In the genomic region with DNA sequence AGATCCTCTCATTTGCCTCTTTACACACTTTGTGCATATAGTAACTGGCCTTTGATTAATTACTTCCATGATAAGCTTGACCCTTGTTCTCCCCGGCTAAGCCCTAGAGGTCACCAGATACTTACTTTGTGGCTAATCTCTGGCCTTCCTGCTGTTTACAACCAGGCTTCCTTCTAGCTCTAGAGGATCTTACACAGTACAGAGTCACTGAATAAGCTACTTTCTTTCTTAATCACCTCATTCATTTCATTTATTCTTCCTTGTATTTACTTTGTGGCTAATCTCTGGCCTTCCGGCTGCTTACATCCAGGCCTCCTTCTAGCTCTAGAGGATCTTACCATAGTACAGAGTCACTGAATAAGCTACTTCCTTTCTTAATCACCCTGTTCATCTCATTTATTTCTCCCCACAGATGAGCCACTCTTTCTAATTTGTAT, we compare ENCODE assay signal across 10 cellular contexts.
DNase-seq lines count a peak whose midpoint lies in the region; ATAC-seq and TF ChIP-seq lines count a peak whose summit lies in the region.
"Had no signal": no experiment of that assay in that cellular context is flagged by ENCODE, and none has a peak within 500 bp of the region (broad histone marks: within the 10 kb centered on the region; RNA-seq: fewer than 3 reads in every experiment).

No MANE protein-coding gene starts in this region.

- BruUV-seq in PC-3 (replicated peaks; lab: Mats Ljungman, UMichigan): no TSS peak

- intact Hi-C loops in PC-3 (cut with micrococcal nuclease): loop anchor here (10.0 kb wide), 3 partner anchors 142 to 422 kb away; a partner anchor contains a TSS

- no peaks in the 10 kb centered on the region for H3K79me2 ChIP-seq in PC-3 (ENCODE audit: low read length)

- H3K27me3 Mint-ChIP-seq in progenitor cell of endocrine pancreas: peaks cover 33% of the 10 kb centered on the region

- ATAC-seq in PC-3: peak; percentile 96

- peaks cover 3% of the 10 kb centered on the region for H3K9me3 Mint-ChIP-seq in progenitor cell of endocrine pancreas (ENCODE audit: low read depth)

- H3K4me2 ChIP-seq in PC-3 (ENCODE audit: low read length): peak overlapping the region; percentile 26; the same call in 1 of the 2 replicates

- DNase-seq in GM04504 (ENCODE audit: low read depth) (peak; percentile 19), PC-3 (peak; percentile 62), fibroblast of gingiva (ENCODE audit: low read depth) (peak; percentile 31), progenitor cell of endocrine pancreas (ENCODE audit: low spot score, unreplicated experiment) (no peak), activated T-cell treated with anti-CD3 and anti-CD28 coated beads for 4 hours (no peak), suprapubic skin (ENCODE audit: low spot score in 2 of 2) (no peak), DMS79 treated with DMSO at 0.1 percent for 48 hours (lab: John Stamatoyannopoulos, UW) (no peak)
- DNase-seq in stimulated activated CD4-positive, alpha-beta T cell treated with anti-CD3 and anti-CD28 coated beads, Interleukin-4, amount 100 ng/mL, for 4 hours: no peak
- DNase-seq: activated CD4-positive, alpha-beta T cell treated with anti-CD3 and anti-CD28 coated beads, Interleukin-2, amount 50 U/mL, for 48 hours; effector memory CD4-positive, alpha-beta T cell had no signal

- TF ChIP-seq EP300 in suprapubic skin (IDR thresholded peaks at IDR 0.05): no peak

- WGBS in suprapubic skin: 73% methylated on average over 2 of the region's 2 CpGs

- H3K4me1 ChIP-seq in PC-3 (ENCODE audit: insufficient read depth, low read length) (peaks cover 14% of the 10 kb centered on the region), suprapubic skin (no peaks in the 10 kb centered on the region)

- H2AFZ ChIP-seq in PC-3 (ENCODE audit: low read length): no peak overlapping the region

- peak overlapping the region; percentile 27 for H3K27ac ChIP-seq in PC-3 (ENCODE audit: low read length)
- H3K27ac ChIP-seq in suprapubic skin: no peak overlapping the region

- H4K20me1 ChIP-seq in PC-3 (ENCODE audit: low read length): no peaks in the 10 kb centered on the region

- H3K9me2 ChIP-seq in PC-3 (replicated peaks; ENCODE audit: low read length): no peaks in the 10 kb centered on the region

- H3K4me3 Mint-ChIP-seq in progenitor cell of endocrine pancreas (ENCODE audit: low read depth): no peak overlapping the region

- POLR2A ChIA-PET in PC-3 (lab: Charles Lee; ENCODE audit: unreplicated experiment): no interaction called here

- CTCF ChIA-PET in PC-3 (lab: Charles Lee): interaction anchor here (0.6 to 1.3 kb wide), 4 partner anchors 122 to 450 kb away, joined by 3 to 6 read pairs (median 4); a partner anchor contains a TSS

- H3K27me3 ChIP-seq in PC-3 (ENCODE audit: low read length): no peaks in the 10 kb centered on the region
- no peaks in the 10 kb centered on the region for H3K27me3 ChIP-seq in suprapubic skin

- no peaks in the 10 kb centered on the region for H3K36me3 Mint-ChIP-seq in progenitor cell of endocrine pancreas (ENCODE audit: insufficient read depth)

- H3K9ac ChIP-seq in PC-3 (ENCODE audit: low read length): no peak overlapping the region

- H3K36me3 ChIP-seq in PC-3 (ENCODE audit: low read depth, low read length) (no peaks in the 10 kb centered on the region), suprapubic skin (no peaks in the 10 kb centered on the region)

- H3K4me3 ChIP-seq in PC-3 (ENCODE audit: low read length): no peak overlapping the region
- H3K4me3 ChIP-seq in suprapubic skin: no peak overlapping the region

- H3K27ac Mint-ChIP-seq in progenitor cell of endocrine pancreas: peak overlapping the region; percentile 9

- H3K9me3 ChIP-seq in PC-3 (ENCODE audit: low read length) (no peaks in the 10 kb centered on the region), suprapubic skin (no peaks in the 10 kb centered on the region)

- TF ChIP-seq CTCF in PC-3 (conservative IDR thresholded peaks at IDR 0.05; ENCODE audit: low read depth, low read length) (0 out of 2 replicates have a peak, but pooled peaks have one; percentile 22), progenitor cell of endocrine pancreas (IDR thresholded peaks at IDR 0.05; ENCODE audit: unreplicated experiment) (no peak), suprapubic skin (IDR thresholded peaks at IDR 0.05) (no peak)

- H3F3A ChIP-seq in PC-3 (ENCODE audit: low read length, unreplicated experiment): no peaks in the 10 kb centered on the region

- no peak for TF ChIP-seq POLR2A in suprapubic skin (IDR thresholded peaks at IDR 0.05)

- H3K4me1 Mint-ChIP-seq in progenitor cell of endocrine pancreas (ENCODE audit: low read depth): peaks cover 23% of the 10 kb centered on the region

Comparison
In these comparisons a context has a peak if more than half of its experiments do, and no peak if none do; other contexts are left out.
1. DNase-seq: peak in GM04504 (single experiment), PC-3 (single experiment) and fibroblast of gingiva (single experiment); none in progenitor cell of endocrine pancreas (single experiment), stimulated activated CD4-positive, alpha-beta T cell treated with anti-CD3 and anti-CD28 coated beads, Interleukin-4, amount 100 ng/mL, for 4 hours (0 of 2), activated T-cell treated with anti-CD3 and anti-CD28 coated beads for 4 hours (single experiment), suprapubic skin (0 of 2) and DMS79 treated with DMSO at 0.1 percent for 48 hours (single experiment).